Comparison of ENCODE assay signal across 24 cellular contexts in the genomic region with DNA sequence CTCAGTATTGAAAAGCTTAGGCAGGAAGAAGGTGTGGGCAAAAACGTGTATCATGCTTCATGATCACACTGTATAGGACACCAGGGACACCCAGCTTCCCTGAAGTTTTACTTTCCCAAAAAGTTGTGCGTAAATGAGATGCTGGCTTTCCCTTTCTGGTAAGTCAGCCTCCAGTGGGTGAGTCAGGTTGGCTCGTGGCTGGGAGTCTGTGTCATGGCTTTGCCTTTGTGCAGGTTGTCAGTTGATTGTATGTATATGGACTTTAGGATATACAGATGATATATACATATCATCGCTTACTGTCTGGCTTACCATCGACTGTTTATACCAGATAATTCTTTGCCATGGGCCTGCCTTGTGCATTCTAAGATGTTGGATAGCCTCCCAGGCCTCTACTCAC.
"Had no signal": no experiment of that assay in that cellular context is flagged by ENCODE, and none has a peak within 500 bp of the region (broad histone marks: within the 10 kb centered on the region; RNA-seq: fewer than 3 reads in every experiment).

No MANE protein-coding gene starts in this region.

- H3K4me1 Mint-ChIP-seq: memory B cell had no signal

- H3K27me3 ChIP-seq: testis, upper lobe of left lung had no signal

- H3K4me1 ChIP-seq: testis had no signal

- ATAC-seq: activated CD4-positive, CD25-positive, alpha-beta regulatory T cell treated with anti-CD3 and anti-CD28 coated beads, Interleukin-2, amount 50 U/mL, for 24 hours; activated CD8-positive, alpha-beta memory T cell treated with anti-CD3 and anti-CD28 coated beads, Interleukin-2, amount 10 ng/mL, durations not matched to agents 7 days and 5 days; activated CD8-positive, alpha-beta T cell treated with anti-CD3 and anti-CD28 coated beads for 36 hours; activated naive CD8-positive, alpha-beta T cell treated with anti-CD3 and anti-CD28 coated beads, Interleukin-2, amount 50 U/mL, for 24 hours; left ventricle myocardium superior; mucosa of descending colon; SK-N-SH treated with all-trans-retinoic acid at 6 μM for 48 hours had no signal

- H3K36me3 Mint-ChIP-seq: brain had no signal

- H3K4me3 Mint-ChIP-seq: activated CD4-positive, alpha-beta T cell treated with anti-CD3 and anti-CD28 coated beads, Interleukin-2, amount 10 ng/mL, durations not matched to agents 7 days and 5 days; activated CD8-positive, alpha-beta memory T cell treated with anti-CD3 and anti-CD28 coated beads, Interleukin-2, amount 10 ng/mL, durations not matched to agents 7 days and 5 days; activated CD8-positive, alpha-beta T cell treated with anti-CD3 and anti-CD28 coated beads for 36 hours; activated naive CD8-positive, alpha-beta T cell treated with anti-CD3 and anti-CD28 coated beads, Interleukin-2, amount 50 U/mL, for 24 hours; brain; endodermal cell; memory B cell; neural crest cell had no signal

- H3K27ac ChIP-seq: epithelial cell of prostate, testis, VCaP had no signal

- H3K9me3 ChIP-seq: mucosa of descending colon, testis, upper lobe of left lung had no signal

- H3K27me3 Mint-ChIP-seq: activated CD8-positive, alpha-beta T cell treated with anti-CD3 and anti-CD28 coated beads for 36 hours; activated naive CD8-positive, alpha-beta T cell treated with anti-CD3 and anti-CD28 coated beads, Interleukin-2, amount 50 U/mL, for 24 hours; memory B cell had no signal

- H3K27ac Mint-ChIP-seq: activated CD4-positive, alpha-beta T cell treated with anti-CD3 and anti-CD28 coated beads, Interleukin-2, amount 10 ng/mL, durations not matched to agents 7 days and 5 days; activated CD8-positive, alpha-beta memory T cell treated with anti-CD3 and anti-CD28 coated beads, Interleukin-2, amount 10 ng/mL, durations not matched to agents 7 days and 5 days; activated CD8-positive, alpha-beta T cell treated with anti-CD3 and anti-CD28 coated beads for 36 hours; activated naive CD8-positive, alpha-beta T cell treated with anti-CD3 and anti-CD28 coated beads, Interleukin-2, amount 50 U/mL, for 24 hours; endodermal cell; memory B cell had no signal

- H3K4me3 ChIP-seq: mucosa of descending colon, testis, upper lobe of left lung had no signal

- H3K9me3 Mint-ChIP-seq: activated CD4-positive, alpha-beta T cell treated with anti-CD3 and anti-CD28 coated beads, Interleukin-2, amount 10 ng/mL, durations not matched to agents 7 days and 5 days; activated CD8-positive, alpha-beta T cell treated with anti-CD3 and anti-CD28 coated beads for 36 hours; activated naive CD8-positive, alpha-beta T cell treated with anti-CD3 and anti-CD28 coated beads, Interleukin-2, amount 50 U/mL, for 24 hours; endodermal cell; memory B cell; neural crest cell had no signal

- DNase-seq: activated CD4-positive, alpha-beta T cell treated with anti-CD3 and anti-CD28 coated beads, Interleukin-2, amount 10 ng/mL, durations not matched to agents 7 days and 5 days; activated CD8-positive, alpha-beta memory T cell treated with anti-CD3 and anti-CD28 coated beads, Interleukin-2, amount 10 ng/mL, durations not matched to agents 7 days and 5 days; activated CD8-positive, alpha-beta T cell treated with anti-CD3 and anti-CD28 coated beads for 36 hours; activated effector memory CD4-positive, alpha-beta T cell treated with anti-CD3 and anti-CD28 coated beads, Interleukin-2, amount 50 U/mL, for 16 hours; activated naive CD4-positive, alpha-beta T cell treated with anti-CD3 and anti-CD28 coated beads, Interleukin-2, amount 50 U/mL, for 16 hours; activated naive CD8-positive, alpha-beta T cell treated with anti-CD3 and anti-CD28 coated beads, Interleukin-2, amount 50 U/mL, for 24 hours; activated T-cell treated with anti-CD3 and anti-CD28 coated beads for 4 hours; central memory CD4-positive, alpha-beta T cell; endodermal cell; left ventricle myocardium superior; mucosa of descending colon; retina; stimulated activated CD4-positive, alpha-beta T cell treated with anti-CD3 and anti-CD28 coated beads, Interleukin-2, amount 100 ng/mL, for 48 hours; stimulated activated CD8-positive, alpha-beta memory T cell treated with anti-CD3 and anti-CD28 coated beads, Interleukin-4, amount 100 ng/mL, for 48 hours; stimulated activated naive CD4-positive, alpha-beta T cell; testis; upper lobe of left lung had no signal
